In the genomic region with DNA sequence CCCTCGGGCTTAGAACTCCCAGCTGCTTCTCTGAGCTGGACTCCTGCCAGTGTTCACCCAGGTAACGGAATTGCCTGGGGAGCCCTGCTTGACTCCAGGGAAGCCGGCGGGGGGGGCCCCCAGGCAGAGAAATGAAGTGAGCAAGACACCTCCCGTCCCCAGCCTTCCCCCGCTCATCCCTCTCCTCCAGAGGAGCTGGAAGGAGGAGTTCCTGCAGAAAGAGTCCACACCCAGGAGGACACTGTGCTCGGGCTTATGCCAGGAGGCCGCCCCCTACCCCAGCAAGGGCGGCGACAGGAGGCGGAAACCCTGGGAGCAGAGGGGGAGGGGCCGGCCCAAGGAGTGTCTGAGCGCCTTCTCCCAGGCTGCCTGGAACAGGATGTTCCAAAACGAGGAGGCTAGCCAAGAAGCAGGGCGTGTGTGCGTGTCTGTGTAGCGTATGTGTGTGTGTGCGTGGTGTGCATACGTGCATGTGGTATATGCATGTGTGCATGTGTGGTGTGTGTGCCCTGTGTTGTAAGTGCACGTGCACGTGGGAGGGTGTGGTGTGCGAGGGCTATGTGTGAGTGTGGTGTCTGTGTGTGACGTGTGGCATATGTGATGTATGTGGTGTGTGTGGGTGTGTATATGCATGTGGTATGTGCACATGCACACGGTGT, we compare ENCODE assay signal across 2 cellular contexts.
TF ChIP-seq lines count a peak whose summit lies in the region.

No MANE protein-coding gene starts in this region.

TF ChIP-seq in IMR-90, 13 proteins besides CTCF, POLR2A, EP300 and RAD21 (continued from another document):
- TF ChIP-seq, protein P1, sequence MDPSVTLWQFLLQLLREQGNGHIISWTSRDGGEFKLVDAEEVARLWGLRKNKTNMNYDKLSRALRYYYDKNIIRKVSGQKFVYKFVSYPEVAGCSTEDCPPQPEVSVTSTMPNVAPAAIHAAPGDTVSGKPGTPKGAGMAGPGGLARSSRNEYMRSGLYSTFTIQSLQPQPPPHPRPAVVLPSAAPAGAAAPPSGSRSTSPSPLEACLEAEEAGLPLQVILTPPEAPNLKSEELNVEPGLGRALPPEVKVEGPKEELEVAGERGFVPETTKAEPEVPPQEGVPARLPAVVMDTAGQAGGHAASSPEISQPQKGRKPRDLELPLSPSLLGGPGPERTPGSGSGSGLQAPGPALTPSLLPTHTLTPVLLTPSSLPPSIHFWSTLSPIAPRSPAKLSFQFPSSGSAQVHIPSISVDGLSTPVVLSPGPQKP (IDR thresholded peaks at IDR 0.05; ENCODE audit: borderline replicate concordance, low read depth, low read length), result no peak
- TF ChIP-seq BHLHE40 (IDR thresholded peaks at IDR 0.05; ENCODE audit: low read depth, low read length), result 0 out of 2 replicates have a peak, but pooled peaks have one; percentile 38
- no peak for TF ChIP-seq MAFK (IDR thresholded peaks at IDR 0.05; ENCODE audit: low read depth, low read length)

TF ChIP-seq in WTC11, 78 proteins besides CTCF, POLR2A, EP300 and RAD21:
- TF ChIP-seq, protein P2, sequence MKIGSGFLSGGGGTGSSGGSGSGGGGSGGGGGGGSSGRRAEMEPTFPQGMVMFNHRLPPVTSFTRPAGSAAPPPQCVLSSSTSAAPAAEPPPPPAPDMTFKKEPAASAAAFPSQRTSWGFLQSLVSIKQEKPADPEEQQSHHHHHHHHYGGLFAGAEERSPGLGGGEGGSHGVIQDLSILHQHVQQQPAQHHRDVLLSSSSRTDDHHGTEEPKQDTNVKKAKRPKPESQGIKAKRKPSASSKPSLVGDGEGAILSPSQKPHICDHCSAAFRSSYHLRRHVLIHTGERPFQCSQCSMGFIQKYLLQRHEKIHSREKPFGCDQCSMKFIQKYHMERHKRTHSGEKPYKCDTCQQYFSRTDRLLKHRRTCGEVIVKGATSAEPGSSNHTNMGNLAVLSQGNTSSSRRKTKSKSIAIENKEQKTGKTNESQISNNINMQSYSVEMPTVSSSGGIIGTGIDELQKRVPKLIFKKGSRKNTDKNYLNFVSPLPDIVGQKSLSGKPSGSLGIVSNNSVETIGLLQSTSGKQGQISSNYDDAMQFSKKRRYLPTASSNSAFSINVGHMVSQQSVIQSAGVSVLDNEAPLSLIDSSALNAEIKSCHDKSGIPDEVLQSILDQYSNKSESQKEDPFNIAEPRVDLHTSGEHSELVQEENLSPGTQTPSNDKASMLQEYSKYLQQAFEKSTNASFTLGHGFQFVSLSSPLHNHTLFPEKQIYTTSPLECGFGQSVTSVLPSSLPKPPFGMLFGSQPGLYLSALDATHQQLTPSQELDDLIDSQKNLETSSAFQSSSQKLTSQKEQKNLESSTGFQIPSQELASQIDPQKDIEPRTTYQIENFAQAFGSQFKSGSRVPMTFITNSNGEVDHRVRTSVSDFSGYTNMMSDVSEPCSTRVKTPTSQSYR (CRISPR knock-in tag; IDR thresholded peaks at IDR 0.05), result 0 out of 2 replicates have a peak, but pooled peaks have one; percentile 38
- TF ChIP-seq, protein P3, sequence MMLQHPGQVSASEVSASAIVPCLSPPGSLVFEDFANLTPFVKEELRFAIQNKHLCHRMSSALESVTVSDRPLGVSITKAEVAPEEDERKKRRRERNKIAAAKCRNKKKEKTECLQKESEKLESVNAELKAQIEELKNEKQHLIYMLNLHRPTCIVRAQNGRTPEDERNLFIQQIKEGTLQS (CRISPR knock-in tag; conservative IDR thresholded peaks at IDR 0.05), result no peak
- TF ChIP-seq, protein P4, sequence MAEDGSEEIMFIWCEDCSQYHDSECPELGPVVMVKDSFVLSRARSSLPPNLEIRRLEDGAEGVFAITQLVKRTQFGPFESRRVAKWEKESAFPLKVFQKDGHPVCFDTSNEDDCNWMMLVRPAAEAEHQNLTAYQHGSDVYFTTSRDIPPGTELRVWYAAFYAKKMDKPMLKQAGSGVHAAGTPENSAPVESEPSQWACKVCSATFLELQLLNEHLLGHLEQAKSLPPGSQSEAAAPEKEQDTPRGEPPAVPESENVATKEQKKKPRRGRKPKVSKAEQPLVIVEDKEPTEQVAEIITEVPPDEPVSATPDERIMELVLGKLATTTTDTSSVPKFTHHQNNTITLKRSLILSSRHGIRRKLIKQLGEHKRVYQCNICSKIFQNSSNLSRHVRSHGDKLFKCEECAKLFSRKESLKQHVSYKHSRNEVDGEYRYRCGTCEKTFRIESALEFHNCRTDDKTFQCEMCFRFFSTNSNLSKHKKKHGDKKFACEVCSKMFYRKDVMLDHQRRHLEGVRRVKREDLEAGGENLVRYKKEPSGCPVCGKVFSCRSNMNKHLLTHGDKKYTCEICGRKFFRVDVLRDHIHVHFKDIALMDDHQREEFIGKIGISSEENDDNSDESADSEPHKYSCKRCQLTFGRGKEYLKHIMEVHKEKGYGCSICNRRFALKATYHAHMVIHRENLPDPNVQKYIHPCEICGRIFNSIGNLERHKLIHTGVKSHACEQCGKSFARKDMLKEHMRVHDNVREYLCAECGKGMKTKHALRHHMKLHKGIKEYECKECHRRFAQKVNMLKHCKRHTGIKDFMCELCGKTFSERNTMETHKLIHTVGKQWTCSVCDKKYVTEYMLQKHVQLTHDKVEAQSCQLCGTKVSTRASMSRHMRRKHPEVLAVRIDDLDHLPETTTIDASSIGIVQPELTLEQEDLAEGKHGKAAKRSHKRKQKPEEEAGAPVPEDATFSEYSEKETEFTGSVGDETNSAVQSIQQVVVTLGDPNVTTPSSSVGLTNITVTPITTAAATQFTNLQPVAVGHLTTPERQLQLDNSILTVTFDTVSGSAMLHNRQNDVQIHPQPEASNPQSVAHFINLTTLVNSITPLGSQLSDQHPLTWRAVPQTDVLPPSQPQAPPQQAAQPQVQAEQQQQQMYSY (CRISPR knock-in tag; IDR thresholded peaks at IDR 0.05), result peak; percentile 23; the same call in 1 of the 2 replicates
- TF ChIP-seq NFATC4 (CRISPR knock-in tag; IDR thresholded peaks at IDR 0.05) (no peak), NFE2L1 (CRISPR knock-in tag; IDR thresholded peaks at IDR 0.05) (peak; percentile 62; the same call in 1 of the 2 replicates)
- TF ChIP-seq, protein P5, sequence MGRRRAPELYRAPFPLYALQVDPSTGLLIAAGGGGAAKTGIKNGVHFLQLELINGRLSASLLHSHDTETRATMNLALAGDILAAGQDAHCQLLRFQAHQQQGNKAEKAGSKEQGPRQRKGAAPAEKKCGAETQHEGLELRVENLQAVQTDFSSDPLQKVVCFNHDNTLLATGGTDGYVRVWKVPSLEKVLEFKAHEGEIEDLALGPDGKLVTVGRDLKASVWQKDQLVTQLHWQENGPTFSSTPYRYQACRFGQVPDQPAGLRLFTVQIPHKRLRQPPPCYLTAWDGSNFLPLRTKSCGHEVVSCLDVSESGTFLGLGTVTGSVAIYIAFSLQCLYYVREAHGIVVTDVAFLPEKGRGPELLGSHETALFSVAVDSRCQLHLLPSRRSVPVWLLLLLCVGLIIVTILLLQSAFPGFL (CRISPR knock-in tag; IDR thresholded peaks at IDR 0.05; ENCODE audit: borderline replicate concordance), result no peak
- TF ChIP-seq, protein P6, sequence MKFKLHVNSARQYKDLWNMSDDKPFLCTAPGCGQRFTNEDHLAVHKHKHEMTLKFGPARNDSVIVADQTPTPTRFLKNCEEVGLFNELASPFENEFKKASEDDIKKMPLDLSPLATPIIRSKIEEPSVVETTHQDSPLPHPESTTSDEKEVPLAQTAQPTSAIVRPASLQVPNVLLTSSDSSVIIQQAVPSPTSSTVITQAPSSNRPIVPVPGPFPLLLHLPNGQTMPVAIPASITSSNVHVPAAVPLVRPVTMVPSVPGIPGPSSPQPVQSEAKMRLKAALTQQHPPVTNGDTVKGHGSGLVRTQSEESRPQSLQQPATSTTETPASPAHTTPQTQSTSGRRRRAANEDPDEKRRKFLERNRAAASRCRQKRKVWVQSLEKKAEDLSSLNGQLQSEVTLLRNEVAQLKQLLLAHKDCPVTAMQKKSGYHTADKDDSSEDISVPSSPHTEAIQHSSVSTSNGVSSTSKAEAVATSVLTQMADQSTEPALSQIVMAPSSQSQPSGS (CRISPR knock-in tag; IDR thresholded peaks at IDR 0.05; ENCODE audit: borderline replicate concordance, low read depth), result no peak
